Comparison of ENCODE assay signal across 1 cellular context in genomic region chr3:39106281-39107055, GRCh38.
TF ChIP-seq lines count a peak whose summit lies in the region.

No MANE protein-coding gene starts in this region.

TF ChIP-seq in HCT116, 20 proteins besides CTCF, POLR2A, EP300 and RAD21 (continued from another document):
- TF ChIP-seq YY1 (IDR thresholded peaks at IDR 0.05; ENCODE audit: extremely low read depth, insufficient replicate concordance, low read depth, low read length), result no peak
- no peak for TF ChIP-seq SRF (IDR thresholded peaks at IDR 0.05; ENCODE audit: low read depth)
- TF ChIP-seq CBX3 (IDR thresholded peaks at IDR 0.05; ENCODE audit: low read depth), result no peak
- no peak for TF ChIP-seq TCF7L2 (IDR thresholded peaks at IDR 0.05; ENCODE audit: borderline replicate concordance, extremely low read depth, insufficient read depth, insufficient read length)
- TF ChIP-seq SIN3A (IDR thresholded peaks at IDR 0.05; ENCODE audit: low read depth), result no peak
- no peak for TF ChIP-seq ATF3 (IDR thresholded peaks at IDR 0.05)
- TF ChIP-seq ZNF274 (IDR thresholded peaks at IDR 0.05; ENCODE audit: low read depth, low read length), result no peak
- TF ChIP-seq, protein P1, sequence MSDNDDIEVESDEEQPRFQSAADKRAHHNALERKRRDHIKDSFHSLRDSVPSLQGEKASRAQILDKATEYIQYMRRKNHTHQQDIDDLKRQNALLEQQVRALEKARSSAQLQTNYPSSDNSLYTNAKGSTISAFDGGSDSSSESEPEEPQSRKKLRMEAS (IDR thresholded peaks at IDR 0.05), result no peak
- TF ChIP-seq ZFX (IDR thresholded peaks at IDR 0.05), result no peak
- no peak for TF ChIP-seq FOSL1 (IDR thresholded peaks at IDR 0.05; ENCODE audit: low read depth)
- no peak for TF ChIP-seq JUND (IDR thresholded peaks at IDR 0.05)
